Comparison of ENCODE assay signal across 16 cellular contexts in genomic region chr2:32136097-32136496, GRCh38. TPM values are rescaled to one million over a fixed set of nuclear protein-coding genes. Genes with fewer than 3 reads are reported as not detected.
DNase-seq lines count a peak whose midpoint lies in the region; ATAC-seq and TF ChIP-seq lines count a peak whose summit lies in the region.
"Had no signal": no experiment of that assay in that cellular context is flagged by ENCODE, and none has a peak within 500 bp of the region (broad histone marks: within the 10 kb centered on the region; RNA-seq: fewer than 3 reads in every experiment).

No MANE protein-coding gene starts in this region.

- intact Hi-C loops in lower lobe of right lung (cut with DNase I) = no loop called here

- H3K36me3 ChIP-seq in brain microvascular endothelial cell (replicated peaks) (no peaks in the 10 kb centered on the region), lower lobe of right lung (peaks cover 47% of the 10 kb centered on the region)

- no peaks in the 10 kb centered on the region for H3K27me3 ChIP-seq in brain microvascular endothelial cell (replicated peaks)
- H3K27me3 ChIP-seq in lower lobe of right lung (ENCODE audit: low read depth) = no peaks in the 10 kb centered on the region

- H3K4me3 ChIP-seq in brain microvascular endothelial cell (ENCODE audit: low read depth, low read length) = no peak overlapping the region
- H3K4me3 ChIP-seq in lower lobe of right lung = no peak overlapping the region

- ATAC-seq in lower lobe of right lung = peak in 1 of 2 donors; percentile 63
- no peak for ATAC-seq in GM19463 (IDR thresholded peaks at IDR 0.05; ENCODE audit: unreplicated experiment)
- ATAC-seq in HG03095 (IDR thresholded peaks at IDR 0.05; ENCODE audit: unreplicated experiment) = no peak

- peak; percentile 7 for DNase-seq in AG08396 (ENCODE audit: low spot score)
- DNase-seq in HCEC 1CT = peak; percentile 19
- DNase-seq in brain microvascular endothelial cell = no peak
- DNase-seq in lower lobe of right lung = no peak
- no peak for DNase-seq in stimulated activated CD4-positive, alpha-beta T cell treated with anti-CD3 and anti-CD28 coated beads, Interleukin-4, amount 100 ng/mL, for 4 hours
- DNase-seq in GM19238 (ENCODE audit: insufficient read length, low spot score) = no peak
- DNase-seq: activated CD4-positive, alpha-beta T cell treated with anti-CD3 and anti-CD28 coated beads, Interleukin-2, amount 50 U/mL, for 48 hours; activated T-cell treated with anti-CD3 and anti-CD28 coated beads, Interleukin-2, amount 50 U/mL, for 48 hours; effector CD4-positive, alpha-beta T cell; hypothalamus; left cardiac atrium; NCI-H1417 treated with DMSO at 0.1 percent for 48 hours; stimulated activated CD4-positive, alpha-beta T cell treated with anti-CD3 and anti-CD28 coated beads, Interleukin-2, amount 100 ng/mL, for 48 hours; substantia nigra had no signal

- TF ChIP-seq CTCF in brain microvascular endothelial cell (IDR thresholded peaks at IDR 0.05; ENCODE audit: low read depth, low read length, missing control alignments) = no peak
- TF ChIP-seq CTCF in lower lobe of right lung (IDR thresholded peaks at IDR 0.05) = no peak

- H3K27ac ChIP-seq in brain microvascular endothelial cell (peak overlapping the region; percentile 51), lower lobe of right lung (peak overlapping the region; percentile 15)

- in situ Hi-C loops in brain microvascular endothelial cell (cut with HindIII; ENCODE audit: low pct_ligation_motif_present, low sequenced_read_pairs) = no loop called here

- H3K4me1 ChIP-seq in lower lobe of right lung = no peaks in the 10 kb centered on the region

- no peaks in the 10 kb centered on the region for H3K9me3 ChIP-seq in lower lobe of right lung

RNA-seq across cellular contexts. Expression of gene SLC30A6, which starts 29.6 kb away (rescaled TPM):
- 23.5 TPM for total RNA-seq in lower lobe of right lung

Comparison
In these comparisons a context has a peak if more than half of its experiments do, and no peak if none do; other contexts are left out.
1. DNase-seq: peak in AG08396 (single experiment) and HCEC 1CT (single experiment); none in brain microvascular endothelial cell (single experiment), lower lobe of right lung (single experiment), stimulated activated CD4-positive, alpha-beta T cell treated with anti-CD3 and anti-CD28 coated beads, Interleukin-4, amount 100 ng/mL, for 4 hours (0 of 2) and GM19238 (single experiment).